In the genomic region with DNA sequence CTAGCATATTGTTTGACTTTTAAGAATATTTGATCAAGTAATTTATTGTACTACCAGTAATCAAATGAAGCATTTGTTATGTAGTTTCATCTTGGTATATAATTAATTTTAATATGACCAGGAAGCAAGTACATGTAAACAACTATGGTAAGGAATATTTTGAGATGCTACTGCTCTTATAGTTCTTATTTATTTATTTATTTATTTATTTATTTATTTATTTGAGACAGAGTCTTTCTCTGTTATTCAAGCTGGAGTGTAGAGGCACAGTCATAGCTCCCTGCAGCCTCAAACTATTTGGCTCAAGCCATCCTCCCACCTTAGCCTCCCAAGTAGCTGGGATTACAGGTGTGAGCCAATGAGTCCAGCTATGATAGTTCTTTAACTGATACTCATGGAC, we compare ENCODE assay signal across 9 cellular contexts.
"Had no signal": no experiment of that assay in that cellular context is flagged by ENCODE, and none has a peak within 500 bp of the region (broad histone marks: within the 10 kb centered on the region; RNA-seq: fewer than 3 reads in every experiment).

No MANE protein-coding gene starts in this region.

- DNase-seq: GOT3, H7, KBM-7 had no signal

- H3K27ac Mint-ChIP-seq: IgD-negative memory B cell had no signal

- H3K4me2 ChIP-seq: KMS-11 had no signal

- H3K9ac ChIP-seq: KMS-11 had no signal

- H3K27ac ChIP-seq: HL-60, KMS-11 had no signal

- H3K36me3 Mint-ChIP-seq: IgD-negative memory B cell had no signal

- H3K4me3 Mint-ChIP-seq: IgD-negative memory B cell had no signal

- FAIRE-seq: HepG2 had no signal

- ATAC-seq: HCT116, HepG2 had no signal

- H3K4me3 ChIP-seq: HAP-1 had no signal

- H3K36me3 ChIP-seq: HAP-1 had no signal

- H3K9me3 ChIP-seq: HAP-1 had no signal

- H3K4me1 ChIP-seq: HAP-1 had no signal

- H3K9me3 Mint-ChIP-seq: IgD-negative memory B cell had no signal
